In genomic region chr19:37902668-37903067, GRCh38 we compare ENCODE assay signal across 7 cellular contexts. TPM values are rescaled to one million over a fixed set of nuclear protein-coding genes. Genes with fewer than 3 reads are reported as not detected.
DNase-seq lines count a peak whose midpoint lies in the region; ATAC-seq, FAIRE-seq and TF ChIP-seq lines count a peak whose summit lies in the region.

No MANE protein-coding gene starts in this region.

- peaks cover 11% of the 10 kb centered on the region for H3K4me1 Mint-ChIP-seq in activated naive CD4-positive, alpha-beta T cell treated with anti-CD3 and anti-CD28 coated beads, Interleukin-2, amount 50 U/mL, for 24 hours
- peaks cover 20% of the 10 kb centered on the region for H3K4me1 Mint-ChIP-seq in progenitor cell of endocrine pancreas (ENCODE audit: low read depth)

- no peak overlapping the region for H3K4me3 Mint-ChIP-seq in activated naive CD4-positive, alpha-beta T cell treated with anti-CD3 and anti-CD28 coated beads, Interleukin-2, amount 50 U/mL, for 24 hours
- H3K4me3 Mint-ChIP-seq in progenitor cell of endocrine pancreas (ENCODE audit: low read depth) = no peak overlapping the region

- no peaks in the 10 kb centered on the region for H3K36me3 Mint-ChIP-seq in activated naive CD4-positive, alpha-beta T cell treated with anti-CD3 and anti-CD28 coated beads, Interleukin-2, amount 50 U/mL, for 24 hours
- H3K36me3 Mint-ChIP-seq in progenitor cell of endocrine pancreas (ENCODE audit: insufficient read depth) = no peaks in the 10 kb centered on the region

- H3K27me3 Mint-ChIP-seq in activated naive CD4-positive, alpha-beta T cell treated with anti-CD3 and anti-CD28 coated beads, Interleukin-2, amount 50 U/mL, for 24 hours = no peaks in the 10 kb centered on the region
- H3K27me3 Mint-ChIP-seq in progenitor cell of endocrine pancreas = no peaks in the 10 kb centered on the region

- intact Hi-C loops in Right ventricle myocardium superior (cut with DNase I) = loop anchor here (5.0 to 10.0 kb wide), 2 partner anchors 185 to 422 kb away; no protein-coding TSS in a partner anchor
- intact Hi-C loops in uterus (cut with DNase I; ENCODE audit: low total_unique reads) = no loop called here

- no peaks in the 10 kb centered on the region for H3K9me3 ChIP-seq in uterus

- peak; percentile 73 for FAIRE-seq in GM12892 (lab: Jason Lieb, UNC)

- no peaks in the 10 kb centered on the region for H3K9me3 Mint-ChIP-seq in activated naive CD4-positive, alpha-beta T cell treated with anti-CD3 and anti-CD28 coated beads, Interleukin-2, amount 50 U/mL, for 24 hours
- no peaks in the 10 kb centered on the region for H3K9me3 Mint-ChIP-seq in progenitor cell of endocrine pancreas (ENCODE audit: low read depth)

- no peaks in the 10 kb centered on the region for H3K36me3 ChIP-seq in uterus

- no peaks in the 10 kb centered on the region for H3K27me3 ChIP-seq in uterus

- DNase-seq in GM12892 (ENCODE audit: insufficient read length) (peak; percentile 58), NCI-H1092 treated with DMSO at 0.1 percent for 48 hours (lab: John Stamatoyannopoulos, UW) (peak; percentile 69), Right ventricle myocardium superior (peak; percentile 72), progenitor cell of endocrine pancreas (ENCODE audit: low spot score, unreplicated experiment) (peak; percentile 82), uterus (peak; percentile 46 to 54)

- no peak overlapping the region for H3K4me3 ChIP-seq in uterus

- H3K27ac Mint-ChIP-seq in activated naive CD4-positive, alpha-beta T cell treated with anti-CD3 and anti-CD28 coated beads, Interleukin-2, amount 50 U/mL, for 24 hours = peak overlapping the region; percentile 12
- peak overlapping the region; percentile 95 for H3K27ac Mint-ChIP-seq in progenitor cell of endocrine pancreas

- H3K27ac ChIP-seq in uterus = no peak overlapping the region

- TF ChIP-seq CTCF in progenitor cell of endocrine pancreas (IDR thresholded peaks at IDR 0.05; ENCODE audit: unreplicated experiment) (peak; percentile 93), uterus (IDR thresholded peaks at IDR 0.05) (peak; percentile 38 to 67 (median 54))

- H3K4me1 ChIP-seq in uterus = no peaks in the 10 kb centered on the region

- peak; percentile 42 for ATAC-seq in SK-N-SH treated with all-trans-retinoic acid at 6 μM for 48 hours
- ATAC-seq in Right ventricle myocardium superior (ENCODE audit: poor library complexity) = peak; percentile 40

- TF ChIP-seq POLR2A in GM12892 (IDR thresholded peaks at IDR 0.05; ENCODE audit: low read depth, low read length) = no peak
- TF ChIP-seq POLR2A in uterus (IDR thresholded peaks at IDR 0.05) = no peak

TF ChIP-seq in SK-N-SH treated with all-trans-retinoic acid at 6 μM for 48 hours, 23 proteins besides CTCF, POLR2A, EP300 and RAD21:
- TF ChIP-seq CSDC2 (CRISPR knock-in tag; IDR thresholded peaks at IDR 0.05) (no peak), ESRRG (CRISPR knock-in tag; IDR thresholded peaks at IDR 0.05) (no peak), PPARA (CRISPR knock-in tag; IDR thresholded peaks at IDR 0.05; ENCODE audit: borderline replicate concordance) (no peak), BACH2 (CRISPR knock-in tag; IDR thresholded peaks at IDR 0.05; ENCODE audit: borderline replicate concordance) (no peak), GLIS3 (CRISPR knock-in tag; IDR thresholded peaks at IDR 0.05) (no peak)

RNA-seq across cellular contexts. Expression of gene WDR87, which starts 3.7 kb away (rescaled TPM):
- polyA plus RNA-seq in GM12892 (2012; ENCODE audit: missing spikeins) = 0.02 TPM
- not detected for total RNA-seq in Right ventricle myocardium superior
- 0.02 TPM in 1 of 2 replicates, not detected in the other for total RNA-seq in progenitor cell of endocrine pancreas
- total RNA-seq in uterus = not detected

RNA-seq across cellular contexts. Expression of gene SIPA1L3, which starts 4.3 kb away (rescaled TPM):
- polyA plus RNA-seq in GM12892 (2012; ENCODE audit: missing spikeins) = 19.5 TPM
- 8.5 TPM for total RNA-seq in Right ventricle myocardium superior
- total RNA-seq in progenitor cell of endocrine pancreas = 126 and 132 TPM in 2 replicates
- total RNA-seq in uterus = 10 to 100 TPM; 11.5 to 41.8 (median 21.5) TPM
